8 cellular contexts compared by ENCODE assay signal in genomic region chr17:27494192-27495091, GRCh38. TPM values are rescaled to one million over a fixed set of nuclear protein-coding genes. Genes with fewer than 3 reads are reported as not detected.
DNase-seq lines count a peak whose midpoint lies in the region; ATAC-seq and TF ChIP-seq lines count a peak whose summit lies in the region.

No MANE protein-coding gene starts in this region.

- no peak for ATAC-seq in HG03469 (IDR thresholded peaks at IDR 0.05; ENCODE audit: unreplicated experiment)
- no peak for ATAC-seq in HG02884 (IDR thresholded peaks at IDR 0.05; ENCODE audit: unreplicated experiment)

- H3K9ac ChIP-seq in mucosa of rectum (ENCODE audit: low read depth in 1 of 2, low read length in 2 of 2) = peak overlapping the region; percentile 63 to 72

- no peaks in the 10 kb centered on the region for H3K27me3 ChIP-seq in mucosa of rectum (ENCODE audit: control insufficient read depth in 2 of 2, insufficient read depth in 2 of 2, low read length in 2 of 2)
- no peaks in the 10 kb centered on the region for H3K27me3 ChIP-seq in testis

- H3K9me3 ChIP-seq in mucosa of rectum (ENCODE audit: control insufficient read depth in 2 of 2, low read length in 2 of 2) (no peaks in the 10 kb centered on the region), testis (no peaks in the 10 kb centered on the region)

- H3K4me3 ChIP-seq in mucosa of rectum (ENCODE audit: low read length in 2 of 2) (peak overlapping the region; percentile 69 to 70), testis (no peak overlapping the region)

- TF ChIP-seq POLR2A in testis (IDR thresholded peaks at IDR 0.05) = no peak

- TF ChIP-seq CTCF in testis (IDR thresholded peaks at IDR 0.05) = no peak

- peak overlapping the region; percentile 69 for H3K27ac ChIP-seq in epithelial cell of prostate
- H3K27ac ChIP-seq in mucosa of rectum (ENCODE audit: low read depth in 2 of 2, low read length in 2 of 2) = peak overlapping the region; percentile 54 to 80
- no peak overlapping the region for H3K27ac ChIP-seq in testis

- H3K4me1 ChIP-seq in mucosa of rectum (ENCODE audit: control insufficient read depth in 2 of 2, insufficient read depth in 2 of 2, low read length in 2 of 2) (peaks cover 12 to 18% of the 10 kb centered on the region in 2 donors), testis (no peaks in the 10 kb centered on the region)

- intact Hi-C loops in testis (cut with DNase I; ENCODE audit: low total_unique reads) = no loop called here

- WGBS in testis, 2 donors = 86 to 90% methylated on average over 14 to 19 of the region's 19 CpGs

- no peaks in the 10 kb centered on the region for H3K36me3 ChIP-seq in mucosa of rectum (ENCODE audit: control insufficient read depth in 2 of 2, insufficient read depth in 2 of 2, low read length in 2 of 2)
- no peaks in the 10 kb centered on the region for H3K36me3 ChIP-seq in testis (ENCODE audit: low read depth, missing control alignments)

- DNase-seq in DMS53 (lab: John Stamatoyannopoulos, UW) (peak; percentile 94), NCI-H524 (lab: John Stamatoyannopoulos, UW) (peak; percentile 72 to 90), epithelial cell of prostate (ENCODE audit: low read depth, low spot score) (peak; percentile 40), testis (no peak)
- no peak for DNase-seq in activated CD8-positive, alpha-beta memory T cell treated with anti-CD3 and anti-CD28 coated beads, Interleukin-2, amount 50 U/mL, for 4 hours

RNA-seq across cellular contexts. Expression of gene KSR1, which starts 38.2 kb away (rescaled TPM):
- 10 to 100 TPM; 44.8 to 80.7 TPM for total RNA-seq in testis
- 63.7 TPM for polyA plus RNA-seq in testis (ENCODE audit: insufficient read depth, low read depth, low replicate concordance)

Comparison
In these comparisons a context has a peak if more than half of its experiments do, and no peak if none do; other contexts are left out.
1. DNase-seq: peak in DMS53 (single experiment), NCI-H524 (2 of 2) and epithelial cell of prostate (single experiment); none in activated CD8-positive, alpha-beta memory T cell treated with anti-CD3 and anti-CD28 coated beads, Interleukin-2, amount 50 U/mL, for 4 hours (single experiment) and testis (single experiment).
2. H3K27ac ChIP-seq: peak in epithelial cell of prostate (single experiment) and mucosa of rectum (2 of 2); none in testis (0 of 2).
3. H3K4me3 ChIP-seq: peak in mucosa of rectum (2 of 2); none in testis (0 of 2).